In genomic region chr5:44603496-44604272, GRCh38 we compare ENCODE assay signal across 20 cellular contexts.
A peak's percentile ranks its signal among the peaks of the same experiment; 100 is the strongest.
DNase-seq lines count a peak whose midpoint lies in the region; ATAC-seq, FAIRE-seq and TF ChIP-seq lines count a peak whose summit lies in the region.
"Had no signal": no experiment of that assay in that cellular context is flagged by ENCODE, and none has a peak within 500 bp of the region (broad histone marks: within the 10 kb centered on the region; RNA-seq: fewer than 3 reads in every experiment).

No MANE protein-coding gene starts in this region.

- no peaks in the 10 kb centered on the region for H3K79me2 ChIP-seq in Loucy (ENCODE audit: insufficient read depth, low read length)
- no peaks in the 10 kb centered on the region for H3K79me2 ChIP-seq in GM12878 (ENCODE audit: control insufficient read depth, insufficient read depth, low read length)

- H3K27ac Mint-ChIP-seq in activated CD4-positive, alpha-beta memory T cell treated with anti-CD3 and anti-CD28 coated beads for 36 hours: no peak overlapping the region
- no peak overlapping the region for H3K27ac Mint-ChIP-seq in activated CD4-positive, alpha-beta memory T cell treated with anti-CD3 and anti-CD28 coated beads, Interleukin-2, amount 10 ng/mL, durations not matched to agents 7 days and 5 days
- no peak overlapping the region for H3K27ac Mint-ChIP-seq in T-helper 17 cell
- H3K27ac Mint-ChIP-seq: naive B cell had no signal

- no peaks in the 10 kb centered on the region for H4K20me1 ChIP-seq in Loucy (ENCODE audit: insufficient read depth, low read length, poor library complexity, severe bottlenecking)
- H4K20me1 ChIP-seq in GM12878 (ENCODE audit: control insufficient read depth, insufficient read depth): no peaks in the 10 kb centered on the region

- POLR2A ChIA-PET in activated CD4-positive, alpha-beta memory T cell treated with anti-CD3 and anti-CD28 coated beads for 36 hours (lab: Charles Lee): no interaction called here
- POLR2A ChIA-PET in activated CD4-positive, alpha-beta memory T cell treated with anti-CD3 and anti-CD28 coated beads, Interleukin-2, amount 10 ng/mL, durations not matched to agents 7 days and 5 days (lab: Charles Lee): no interaction called here
- POLR2A ChIA-PET in GM12878 (lab: Charles Lee): no interaction called here

- in situ Hi-C loops in GM12878 (cut with MboI): no loop called here

- no peak overlapping the region for H3K4me2 ChIP-seq in Loucy (ENCODE audit: low read depth, low read length, poor library complexity, severe bottlenecking)
- no peak overlapping the region for H3K4me2 ChIP-seq in GM12878 (ENCODE audit: control insufficient read depth, insufficient read depth)

- no peak for TF ChIP-seq POLR2A in GM12878 (IDR thresholded peaks at IDR 0.05; ENCODE audit: low read depth, low read length)
- no peak for TF ChIP-seq POLR2A in esophagus muscularis mucosa (IDR thresholded peaks at IDR 0.05; ENCODE audit: low read depth)

- peak; percentile 8 for DNase-seq in activated CD4-positive, alpha-beta memory T cell treated with anti-CD3 and anti-CD28 coated beads for 36 hours
- DNase-seq in activated CD4-positive, alpha-beta memory T cell treated with anti-CD3 and anti-CD28 coated beads, Interleukin-2, amount 10 ng/mL, durations not matched to agents 7 days and 5 days: no peak
- DNase-seq in GM12878 (ENCODE audit: low read depth, low spot score) (no peak), retina (peak; percentile 8), NCI-H2227 treated with DMSO at 0.1 percent for 48 hours (lab: John Stamatoyannopoulos, UW) (no peak), T-helper 17 cell (no peak), esophagus muscularis mucosa (ENCODE audit: extremely low spot score) (no peak)
- DNase-seq: cerebellar nuclear complex; heart right ventricle; IMR-90; left ventricle myocardium inferior; naive B cell; NCI-H1694; NCI-H774; stimulated activated CD4-positive, alpha-beta T cell treated with anti-CD3 and anti-CD28 coated beads, Interleukin-2, amount 100 ng/mL, for 24 hours; stimulated activated CD8-positive, alpha-beta memory T cell treated with anti-CD3 and anti-CD28 coated beads, Interleukin-4, amount 100 ng/mL, for 48 hours had no signal

- no peaks in the 10 kb centered on the region for H3F3A ChIP-seq in Loucy (ENCODE audit: low read depth)

- no peaks in the 10 kb centered on the region for H3K9me2 ChIP-seq in Loucy (replicated peaks; ENCODE audit: low read depth, low read length)

- TF ChIP-seq CTCF in Loucy (conservative IDR thresholded peaks at IDR 0.05; ENCODE audit: low read length) (peak; percentile 25; the same call in 1 of the 2 replicates), GM12878 (IDR thresholded peaks at IDR 0.05 in 2 of 3, conservative IDR thresholded peaks at IDR 0.05 in 1 of 3; ENCODE audit: control insufficient read depth in 2 of 3, extremely low read depth in 1 of 3, insufficient read depth in 1 of 3, low read depth in 3 of 3, low read length in 3 of 3) (peak in 2 of 3 experiments; percentile 2 to 11; a peak in 1 of 6 replicates), esophagus muscularis mucosa (IDR thresholded peaks at IDR 0.05) (no peak)

- WGBS in GM12878 (ENCODE audit: insufficient coverage, insufficient replicate concordance, low lambda C conversion rate, missing lambda C conversion rate): 35% methylated on average over 8 of the region's 8 CpGs
- 90% methylated on average over 6 of the region's 8 CpGs for WGBS in esophagus muscularis mucosa

- no TSS peak for BruUV-seq in GM12878 (replicated peaks; lab: Mats Ljungman, UMichigan)

- H3K27me3 Mint-ChIP-seq in activated CD4-positive, alpha-beta memory T cell treated with anti-CD3 and anti-CD28 coated beads for 36 hours: no peaks in the 10 kb centered on the region
- H3K27me3 Mint-ChIP-seq in activated CD4-positive, alpha-beta memory T cell treated with anti-CD3 and anti-CD28 coated beads, Interleukin-2, amount 10 ng/mL, durations not matched to agents 7 days and 5 days: no peaks in the 10 kb centered on the region
- no peaks in the 10 kb centered on the region for H3K27me3 Mint-ChIP-seq in T-helper 17 cell
- H3K27me3 Mint-ChIP-seq: naive B cell had no signal

- H3K9ac ChIP-seq in Loucy (ENCODE audit: low read depth, low read length, poor library complexity, severe bottlenecking) (no peak overlapping the region), GM12878 (ENCODE audit: control insufficient read depth, insufficient read depth, low read length) (no peak overlapping the region)

- H3K9me3 ChIP-seq in Loucy (ENCODE audit: insufficient read depth, low read depth, low read length) (no peaks in the 10 kb centered on the region; the same call in none of the 2 replicates), GM12878 (replicated peaks; ENCODE audit: control insufficient read depth, insufficient read depth, low read length) (no peaks in the 10 kb centered on the region), T-helper 17 cell (ENCODE audit: control insufficient read depth, low read length, poor library complexity, severe bottlenecking) (no peaks in the 10 kb centered on the region), esophagus muscularis mucosa (no peaks in the 10 kb centered on the region)
- H3K9me3 ChIP-seq: left ventricle myocardium inferior had no signal

- H3K36me3 ChIP-seq in Loucy (ENCODE audit: insufficient read depth, low read length): no peaks in the 10 kb centered on the region
- no peaks in the 10 kb centered on the region for H3K36me3 ChIP-seq in GM12878 (ENCODE audit: control insufficient read depth in 2 of 2, insufficient read depth in 2 of 2, low read length in 1 of 2)
- H3K36me3 ChIP-seq in esophagus muscularis mucosa: no peaks in the 10 kb centered on the region
- H3K36me3 ChIP-seq: heart right ventricle, left ventricle myocardium inferior, tibial nerve had no signal

- no peaks in the 10 kb centered on the region for H3K4me1 Mint-ChIP-seq in activated CD4-positive, alpha-beta memory T cell treated with anti-CD3 and anti-CD28 coated beads for 36 hours (ENCODE audit: low read depth)
- no peaks in the 10 kb centered on the region for H3K4me1 Mint-ChIP-seq in activated CD4-positive, alpha-beta memory T cell treated with anti-CD3 and anti-CD28 coated beads, Interleukin-2, amount 10 ng/mL, durations not matched to agents 7 days and 5 days
- H3K4me1 Mint-ChIP-seq in T-helper 17 cell: no peaks in the 10 kb centered on the region
- H3K4me1 Mint-ChIP-seq: naive B cell had no signal

- H3K36me3 Mint-ChIP-seq in activated CD4-positive, alpha-beta memory T cell treated with anti-CD3 and anti-CD28 coated beads for 36 hours: no peaks in the 10 kb centered on the region
- H3K36me3 Mint-ChIP-seq in activated CD4-positive, alpha-beta memory T cell treated with anti-CD3 and anti-CD28 coated beads, Interleukin-2, amount 10 ng/mL, durations not matched to agents 7 days and 5 days (ENCODE audit: low read depth): no peaks in the 10 kb centered on the region
- no peaks in the 10 kb centered on the region for H3K36me3 Mint-ChIP-seq in T-helper 17 cell (ENCODE audit: low read depth)
- H3K36me3 Mint-ChIP-seq: naive B cell had no signal

- no peak overlapping the region for H2AFZ ChIP-seq in Loucy (ENCODE audit: low read length)
- no peak overlapping the region for H2AFZ ChIP-seq in GM12878 (ENCODE audit: control insufficient read depth, low read depth, low read length)

- SMC1A ChIA-PET in GM12878 (lab: Charles Lee; ENCODE audit: uncharacterized antibody, unreplicated experiment): interaction anchor here (0.6 kb wide), 1 partner anchor 63 kb away, joined by 3 read pairs; no protein-coding TSS in a partner anchor

- no peak for TF ChIP-seq EP300 in GM12878 (IDR thresholded peaks at IDR 0.05; ENCODE audit: borderline replicate concordance in 1 of 2, control insufficient read depth in 1 of 2, low read depth in 2 of 2, low read length in 2 of 2)
- TF ChIP-seq EP300 in esophagus muscularis mucosa (IDR thresholded peaks at IDR 0.05): no peak

- no peak for TF ChIP-seq RAD21 in GM12878 (IDR thresholded peaks at IDR 0.05; ENCODE audit: insufficient read depth, low read depth, low read length)

- intact Hi-C loops in activated CD4-positive, alpha-beta memory T cell treated with anti-CD3 and anti-CD28 coated beads for 36 hours (cut with micrococcal nuclease): no loop called here
- intact Hi-C loops in GM12878 (cut with micrococcal nuclease; ENCODE audit: unreplicated experiment) (no loop called here), esophagus muscularis mucosa (cut with DNase I) (no loop called here)

- RAD21 ChIA-PET in GM12878 (lab: Charles Lee; ENCODE audit: unreplicated experiment): no interaction called here

- H3K27ac ChIP-seq in GM12878 (ENCODE audit: control insufficient read depth, insufficient read depth) (no peak overlapping the region), esophagus muscularis mucosa (replicated peaks in 1 of 4) (no peak overlapping the region)
- H3K27ac ChIP-seq: heart right ventricle, left ventricle myocardium inferior, tibial nerve had no signal

- H3K4me3 ChIP-seq in Loucy (ENCODE audit: low read length, poor library complexity, severe bottlenecking) (no peak overlapping the region), GM12878 (no peak overlapping the region), esophagus muscularis mucosa (no peak overlapping the region)
- H3K4me3 ChIP-seq: heart right ventricle, left ventricle myocardium inferior, tibial nerve had no signal

- peaks cover 9% of the 10 kb centered on the region for H3K9me3 Mint-ChIP-seq in activated CD4-positive, alpha-beta memory T cell treated with anti-CD3 and anti-CD28 coated beads for 36 hours
- H3K9me3 Mint-ChIP-seq in activated CD4-positive, alpha-beta memory T cell treated with anti-CD3 and anti-CD28 coated beads, Interleukin-2, amount 10 ng/mL, durations not matched to agents 7 days and 5 days: peaks cover 5% of the 10 kb centered on the region

- H3K4me3 Mint-ChIP-seq in activated CD4-positive, alpha-beta memory T cell treated with anti-CD3 and anti-CD28 coated beads for 36 hours: no peak overlapping the region
- no peak overlapping the region for H3K4me3 Mint-ChIP-seq in activated CD4-positive, alpha-beta memory T cell treated with anti-CD3 and anti-CD28 coated beads, Interleukin-2, amount 10 ng/mL, durations not matched to agents 7 days and 5 days
- no peak overlapping the region for H3K4me3 Mint-ChIP-seq in T-helper 17 cell
- H3K4me3 Mint-ChIP-seq: naive B cell had no signal

- no peaks in the 10 kb centered on the region for H3K4me1 ChIP-seq in Loucy (ENCODE audit: insufficient read depth, low read length, poor library complexity, severe bottlenecking)
- H3K4me1 ChIP-seq in GM12878 (ENCODE audit: control insufficient read depth, insufficient read depth, low read length): no peaks in the 10 kb centered on the region
- H3K4me1 ChIP-seq in esophagus muscularis mucosa: no peaks in the 10 kb centered on the region
- H3K4me1 ChIP-seq: heart right ventricle, left ventricle myocardium inferior, tibial nerve had no signal

- FAIRE-seq in GM12878 (lab: Jason Lieb, UNC): no peak
- FAIRE-seq: endothelial cell of umbilical vein, GM12892 had no signal

- H3K27me3 ChIP-seq in Loucy (ENCODE audit: insufficient read depth, low read length, poor library complexity, severe bottlenecking): no peaks in the 10 kb centered on the region
- H3K27me3 ChIP-seq in GM12878 (replicated peaks in 1 of 2; ENCODE audit: control insufficient read depth in 2 of 2, insufficient read depth in 2 of 2, low read length in 1 of 2): no peaks in the 10 kb centered on the region
- H3K27me3 ChIP-seq in esophagus muscularis mucosa: no peaks in the 10 kb centered on the region
- H3K27me3 ChIP-seq: heart right ventricle, tibial nerve had no signal

- ATAC-seq in GM12878: no peak
- no peak for ATAC-seq in T-helper 17 cell
- ATAC-seq: heart right ventricle had no signal

- CTCF ChIA-PET in activated CD4-positive, alpha-beta memory T cell treated with anti-CD3 and anti-CD28 coated beads for 36 hours (lab: Charles Lee): no interaction called here
- CTCF ChIA-PET in activated CD4-positive, alpha-beta memory T cell treated with anti-CD3 and anti-CD28 coated beads, Interleukin-2, amount 10 ng/mL, durations not matched to agents 7 days and 5 days (lab: Charles Lee): no interaction called here
- CTCF ChIA-PET in GM12878 (lab: Yijun Ruan, JAX): interaction anchor here (0.6 to 1.7 kb wide), 10 partner anchors 9 to 872 kb away, joined by 3 to 5 read pairs (median 3); no protein-coding TSS in a partner anchor

Comparison
In these comparisons a context has a peak if more than half of its experiments do, and no peak if none do; other contexts are left out.
1. DNase-seq: peak in activated CD4-positive, alpha-beta memory T cell treated with anti-CD3 and anti-CD28 coated beads for 36 hours (single experiment) and retina (single experiment); none in activated CD4-positive, alpha-beta memory T cell treated with anti-CD3 and anti-CD28 coated beads, Interleukin-2, amount 10 ng/mL, durations not matched to agents 7 days and 5 days (single experiment), GM12878 (single experiment), NCI-H2227 treated with DMSO at 0.1 percent for 48 hours (single experiment), T-helper 17 cell (0 of 3) and esophagus muscularis mucosa (single experiment).
2. CTCF ChIP-seq: peak in Loucy (single experiment) and GM12878 (2 of 3); none in esophagus muscularis mucosa (0 of 3).